Comparison of ENCODE assay signal across 18 cellular contexts in genomic region chr15:39534996-39535395, GRCh38. TPM values are rescaled to one million over a fixed set of nuclear protein-coding genes. Genes with fewer than 3 reads are reported as not detected.
A peak's percentile ranks its signal among the peaks of the same experiment; 100 is the strongest.
DNase-seq lines count a peak whose midpoint lies in the region; ATAC-seq, FAIRE-seq and TF ChIP-seq lines count a peak whose summit lies in the region.
"Had no signal": no experiment of that assay in that cellular context is flagged by ENCODE, and none has a peak within 500 bp of the region (broad histone marks: within the 10 kb centered on the region; RNA-seq: fewer than 3 reads in every experiment).

No MANE protein-coding gene starts in this region.

- H3K4ac ChIP-seq in neuronal stem cell (ENCODE audit: low read length), result no peak overlapping the region

- no peak for TF ChIP-seq POLR2A in K562 (conservative IDR thresholded peaks at IDR 0.05)

- TF ChIP-seq CTCF in VCaP (conservative IDR thresholded peaks at IDR 0.05) (no peak), K562 (IDR thresholded peaks at IDR 0.05 in 2 of 3, conservative IDR thresholded peaks at IDR 0.05 in 1 of 3; ENCODE audit: insufficient read depth in 2 of 3, low read depth in 1 of 3, low read length in 3 of 3) (no peak), osteocyte (IDR thresholded peaks at IDR 0.05) (no peak), foreskin fibroblast (IDR thresholded peaks at IDR 0.05; ENCODE audit: low read depth, low read length) (no peak)

- no peak for ATAC-seq in K562
- ATAC-seq: GM23338, HCT116 had no signal

- FAIRE-seq in K562 (lab: Jason Lieb, UNC), result no peak
- FAIRE-seq: GM12891, GM18507 had no signal

- POLR2A ChIA-PET in K562 (lab: Yijun Ruan, JAX), result no interaction called here

- H3K4me3 Mint-ChIP-seq in osteocyte (ENCODE audit: unreplicated experiment), result no peak overlapping the region
- H3K4me3 Mint-ChIP-seq: CD4-positive, alpha-beta memory T cell; GM23338; H9 had no signal

- H3K27ac ChIP-seq in VCaP (peak overlapping the region; percentile 92), K562 (ENCODE audit: extremely low read depth, low read depth, low read length) (no peak overlapping the region), neuronal stem cell (replicated peaks; ENCODE audit: low read length) (no peak overlapping the region)

- no peak overlapping the region for H3K27ac Mint-ChIP-seq in osteocyte (ENCODE audit: unreplicated experiment)
- H3K27ac Mint-ChIP-seq: CD4-positive, alpha-beta memory T cell; GM23338; H9 had no signal

- no peak for TF ChIP-seq EP300 in K562 (IDR thresholded peaks at IDR 0.05; ENCODE audit: low read length)

- H4K20me1 ChIP-seq in K562 (replicated peaks; ENCODE audit: control insufficient read depth, insufficient read depth, low read length), result no peaks in the 10 kb centered on the region

- no TSS peak for BruUV-seq in K562 (replicated peaks; lab: Mats Ljungman, UMichigan)

- H4K8ac ChIP-seq in neuronal stem cell (ENCODE audit: low read depth, low read length), result peak overlapping the region; percentile 53

- no peak overlapping the region for H3K18ac ChIP-seq in neuronal stem cell (ENCODE audit: low read length)

- H2AFZ ChIP-seq in K562 (ENCODE audit: low read depth, low read length) (peak overlapping the region; percentile 19; the same call in 1 of the 2 replicates), neuronal stem cell (ENCODE audit: low read length) (no peak overlapping the region)
- H2AFZ ChIP-seq: GM23338 had no signal

- no peak overlapping the region for H2BK120ac ChIP-seq in neuronal stem cell (ENCODE audit: low read depth, low read length)

- no peak overlapping the region for H3K23ac ChIP-seq in neuronal stem cell (ENCODE audit: low read depth, low read length, poor library complexity)

- CTCF ChIA-PET in K562 (lab: Yijun Ruan, JAX; ENCODE audit: low intra/inter-chr PET ratio), result no interaction called here

- no peak overlapping the region for H3K14ac ChIP-seq in neuronal stem cell (ENCODE audit: low read length)

- H4K91ac ChIP-seq in neuronal stem cell (ENCODE audit: low read depth, low read length, poor library complexity), result no peak overlapping the region

- no peak overlapping the region for H3K4me2 ChIP-seq in K562 (ENCODE audit: insufficient read depth, low read length)
- H3K4me2 ChIP-seq in neuronal stem cell (ENCODE audit: insufficient read depth, low read length, poor library complexity, severe bottlenecking), result no peak overlapping the region
- H3K4me2 ChIP-seq: GM23338 had no signal

- in situ Hi-C loops in K562 (cut with MboI), result no loop called here

- H3K36me3 ChIP-seq in K562 (ENCODE audit: control insufficient read depth, insufficient read depth, low read length) (no peaks in the 10 kb centered on the region), neuronal stem cell (replicated peaks in 1 of 2; ENCODE audit: control insufficient read depth in 2 of 2, insufficient read depth in 2 of 2, low read length in 2 of 2) (no peaks in the 10 kb centered on the region)

- no peaks in the 10 kb centered on the region for H3K27me3 Mint-ChIP-seq in osteocyte (ENCODE audit: unreplicated experiment)

- 23% methylated on average over 5 of the region's 5 CpGs for WGBS in K562 (ENCODE audit: insufficient coverage, low coverage, missing lambda C conversion rate)
- WGBS in neuronal stem cell (ENCODE audit: extremely low coverage in 2 of 2, insufficient read length in 2 of 2, insufficient replicate concordance in 1 of 2), 2 donors, result no CpG with 5 or more reads among the region's 5 CpGs

- H3K27me3 ChIP-seq in K562 (ENCODE audit: control insufficient read depth in 2 of 2, insufficient read depth in 2 of 2, low read length in 2 of 2) (peaks cover 0 to 11% of the 10 kb centered on the region in 2 experiments; a peak in 2 of 5 replicates), neuronal stem cell (ENCODE audit: control insufficient read depth in 3 of 3, insufficient read depth in 3 of 3, low read depth in 1 of 3, low read length in 3 of 3) (no peaks in the 10 kb centered on the region)

- H3K4me3 ChIP-seq in K562, result no peak overlapping the region
- H3K4me3 ChIP-seq in neuronal stem cell (ENCODE audit: low read length in 2 of 2), result no peak overlapping the region
- H3K4me3 ChIP-seq in foreskin fibroblast (ENCODE audit: low read depth in 1 of 2, low read length in 2 of 2), result no peak overlapping the region
- H3K4me3 ChIP-seq: GM23338 had no signal

- H2BK12ac ChIP-seq in neuronal stem cell (ENCODE audit: low read length), result no peak overlapping the region

- H2BK15ac ChIP-seq in neuronal stem cell (ENCODE audit: low read length), result no peak overlapping the region

- H3K4me1 ChIP-seq in K562 (replicated peaks in 1 of 2; ENCODE audit: control insufficient read depth in 2 of 2, insufficient read depth in 2 of 2, low read length in 2 of 2), result no peaks in the 10 kb centered on the region
- peaks cover 0 to 3% of the 10 kb centered on the region in 2 donors for H3K4me1 ChIP-seq in neuronal stem cell (ENCODE audit: control insufficient read depth in 2 of 2, insufficient read depth in 1 of 2, low read depth in 1 of 2, low read length in 2 of 2)

- H3K36me3 Mint-ChIP-seq in osteocyte (ENCODE audit: unreplicated experiment), result no peaks in the 10 kb centered on the region
- H3K36me3 Mint-ChIP-seq: CD4-positive, alpha-beta memory T cell had no signal

- H3K9me3 Mint-ChIP-seq in osteocyte (ENCODE audit: unreplicated experiment), result no peaks in the 10 kb centered on the region
- H3K9me3 Mint-ChIP-seq: CD4-positive, alpha-beta memory T cell had no signal

- DNase-seq in K562 (ENCODE audit: extremely low read depth in 1 of 4, low spot score in 3 of 4), result no peak
- DNase-seq in neuronal stem cell (ENCODE audit: low spot score), result no peak
- no peak for DNase-seq in osteocyte (ENCODE audit: extremely low spot score, unreplicated experiment)
- no peak for DNase-seq in foreskin fibroblast
- DNase-seq in NAMALWA (ENCODE audit: low spot score), result no peak
- DNase-seq: C1 segment of cervical spinal cord; Calu3; CD4-positive, alpha-beta memory T cell; COR-L47; DMS53; DMS79 treated with DMSO at 0.1 percent for 48 hours; GF-D8; H9 had no signal

- no peaks in the 10 kb centered on the region for H3K79me1 ChIP-seq in neuronal stem cell (ENCODE audit: low read depth, low read length)

- no peak for TF ChIP-seq RAD21 in K562 (CRISPR knock-in tag; conservative IDR thresholded peaks at IDR 0.05 in 1 of 2, IDR thresholded peaks at IDR 0.05 in 1 of 2)

- H3K9me1 ChIP-seq in K562 (ENCODE audit: control insufficient read depth, insufficient read depth, low read length), result no peaks in the 10 kb centered on the region

- H3K9me3 ChIP-seq in K562 (replicated peaks; ENCODE audit: control insufficient read depth, insufficient read depth, low read depth, low read length) (no peaks in the 10 kb centered on the region), neuronal stem cell (replicated peaks in 1 of 2; ENCODE audit: control insufficient read depth in 2 of 2, insufficient read depth in 1 of 2, low read depth in 1 of 2, low read length in 2 of 2) (no peaks in the 10 kb centered on the region)

- H2BK5ac ChIP-seq in neuronal stem cell (ENCODE audit: low read length), result no peak overlapping the region

- no peak overlapping the region for H2AK5ac ChIP-seq in neuronal stem cell (ENCODE audit: low read depth, low read length)

- H3K4me1 Mint-ChIP-seq in osteocyte (ENCODE audit: unreplicated experiment), result peaks cover 2% of the 10 kb centered on the region
- H3K4me1 Mint-ChIP-seq: CD4-positive, alpha-beta memory T cell had no signal

- no peak overlapping the region for H3K9ac ChIP-seq in K562 (ENCODE audit: insufficient read depth in 1 of 2, low read depth in 2 of 2, low read length in 2 of 2)
- no peak overlapping the region for H3K9ac ChIP-seq in neuronal stem cell (ENCODE audit: low read depth, low read length, poor library complexity)

- intact Hi-C loops in K562 (cut with micrococcal nuclease), result no loop called here

- no peaks in the 10 kb centered on the region for H3K79me2 ChIP-seq in K562 (ENCODE audit: control insufficient read depth, insufficient read depth, low read length)

TF ChIP-seq in K562, 482 proteins besides CTCF, POLR2A, EP300 and RAD21 (continues in another document):
- TF ChIP-seq MCM2 (IDR thresholded peaks at IDR 0.05; ENCODE audit: low read depth) (no peak), MAFF (IDR thresholded peaks at IDR 0.05; ENCODE audit: low read length) (no peak), FOXJ3 (CRISPR knock-in tag; IDR thresholded peaks at IDR 0.05) (no peak), ZFPM2 (CRISPR knock-in tag; IDR thresholded peaks at IDR 0.05) (no peak), SLC30A9 (CRISPR knock-in tag; IDR thresholded peaks at IDR 0.05) (no peak)

RNA-seq across cellular contexts. Expression of gene THBS1, which starts 45.9 kb away (rescaled TPM):
- total RNA-seq in K562 (2011; cell fraction: chromatin; rRNA removed; ENCODE audit: low replicate concordance), result 3.7 and 5.3 TPM in 2 replicates
- 2.2 and 3.2 TPM in 2 replicates for total RNA-seq in K562 (2011; cell fraction: nucleolus; rRNA removed)
- total RNA-seq in K562 (2011; cell fraction: nucleoplasm; rRNA removed), result 2.1 and 3.4 TPM in 2 replicates
- total RNA-seq in K562 (2014; rRNA removed) (0.23 and 0.29 TPM in 2 replicates), K562 (2014; rRNA removed; fragmentation: Illumina TruSeq; extraction: Trizol) (0.40 and 0.51 TPM in 2 replicates), K562 (2015; rRNA removed; fragmentation: Illumina TruSeq; extraction: Trizol) (0.53 and 0.65 TPM in 2 replicates), K562 (2021) (1.3 and 2.0 TPM in 2 replicates), osteocyte (812 and 849 TPM in 2 replicates)
- polyA plus RNA-seq in K562 (2011; rRNA removed) (0.16 and 0.64 TPM in 2 replicates), K562 (2014; fragmentation: Illumina TruSeq; extraction: Trizol) (0.12 and 0.40 TPM in 2 replicates), K562 (2014; fragmentation: Nextera tagmentation; extraction: Ambion mirVana) (under 1 TPM; 0.04 to 0.08 TPM), K562 (2014; rRNA removed) (0.07 and 1.0 TPM in 2 replicates)
- 0.44 and 1.9 TPM in 2 replicates for polyA plus RNA-seq in K562 (2011; cell fraction: cytosol; rRNA removed)
- 0.44 and 7.7 TPM in 2 replicates for polyA plus RNA-seq in K562 (2011; cell fraction: nucleus; rRNA removed)
- 0.31 and 0.84 TPM in 2 replicates for polyA plus RNA-seq in K562 (2012)
- 0.42 and 2.6 TPM in 2 replicates for polyA minus RNA-seq in K562 (2011; rRNA and poly(A)+ RNA removed)
- polyA minus RNA-seq in K562 (2011; cell fraction: cytosol; rRNA and poly(A)+ RNA removed), result 2.8 and 4.3 TPM in 2 replicates
- 1.1 and 7.7 TPM in 2 replicates for polyA minus RNA-seq in K562 (2011; cell fraction: nucleus; rRNA and poly(A)+ RNA removed)
- polyA plus RNA-seq in neuronal stem cell (2013, experiment 1 of 2), result 3.1 TPM
- polyA plus RNA-seq in neuronal stem cell (2013, experiment 2 of 2), result 3.8 TPM

Comparison
In these comparisons a context has a peak if more than half of its experiments do, and no peak if none do; other contexts are left out.
1. RNA of gene THBS1, which starts 45.9 kb away (total RNA-seq): 812 to 849 TPM in osteocyte; 0.23 to 5.3 TPM in K562; every median in the first group is over 100 times any median in the second.